ENCODE assay signal across 9 cellular contexts in the genomic region with DNA sequence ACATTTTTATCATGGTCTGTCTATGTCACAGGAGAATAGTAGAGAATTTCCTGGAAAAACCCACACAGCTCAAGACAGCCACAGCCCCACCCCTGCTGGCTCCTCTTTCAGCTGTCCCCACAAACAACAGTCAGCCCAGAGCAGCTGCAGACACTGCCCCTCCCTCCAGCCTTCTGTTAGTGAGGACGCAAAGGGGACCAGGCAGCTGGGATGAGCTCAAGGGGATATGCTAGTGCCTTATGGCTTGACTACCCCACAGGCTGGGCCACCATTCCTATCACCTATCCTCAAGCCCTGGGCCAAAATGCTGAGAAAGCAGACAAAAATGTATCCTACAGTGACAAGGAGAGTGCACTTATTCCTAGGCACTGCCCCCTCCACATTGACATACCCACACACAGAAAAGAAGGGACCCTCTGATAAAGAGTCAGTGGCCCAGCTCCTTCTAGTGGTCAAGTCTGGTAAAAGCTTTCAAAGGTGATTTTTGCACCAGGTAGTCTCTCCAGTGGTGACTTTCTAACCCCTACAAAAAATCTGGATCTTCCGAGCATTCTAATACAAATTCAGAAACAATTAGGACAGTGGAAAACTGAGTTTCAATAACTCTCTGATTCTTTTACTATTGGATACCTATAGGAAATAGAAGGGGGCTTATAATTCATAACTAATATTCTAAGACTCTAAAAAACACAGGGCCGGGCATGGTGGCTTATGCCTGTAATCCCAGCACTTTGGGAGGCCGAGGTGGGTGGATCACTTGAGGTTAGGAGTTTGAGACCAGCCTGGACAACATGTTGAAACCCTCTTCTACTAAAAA. TPM values are rescaled to one million over a fixed set of nuclear protein-coding genes. Genes with fewer than 3 reads are reported as not detected.
DNase-seq lines count a peak whose midpoint lies in the region; ATAC-seq, FAIRE-seq and TF ChIP-seq lines count a peak whose summit lies in the region.
"Had no signal": no experiment of that assay in that cellular context is flagged by ENCODE, and none has a peak within 500 bp of the region (broad histone marks: within the 10 kb centered on the region; RNA-seq: fewer than 3 reads in every experiment).

No MANE protein-coding gene starts in this region.

- no peaks in the 10 kb centered on the region for H3K36me3 Mint-ChIP-seq in activated T-cell treated with anti-CD3 and anti-CD28 coated beads, Interleukin-2, amount 50 U/mL, for 72 hours (ENCODE audit: insufficient read depth in 2 of 2)

- peak; percentile 17 to 23 for DNase-seq in activated T-cell treated with anti-CD3 and anti-CD28 coated beads, Interleukin-2, amount 50 U/mL, for 72 hours
- no peak for DNase-seq in activated T-cell treated with anti-CD3 and anti-CD28 coated beads for 4 hours
- peak; percentile 9 to 55 for DNase-seq in NCI-H526 (lab: John Stamatoyannopoulos, UW)
- DNase-seq in bronchial epithelial cell (ENCODE audit: low read depth) = no peak
- DNase-seq in lung microvascular endothelial cell (ENCODE audit: low read depth in 2 of 2) = peak; percentile 32 to 36
- DNase-seq in amniotic stem cell (lab: John Stamatoyannopoulos, UW) = no peak
- no peak for DNase-seq in SIG-M5 (lab: John Stamatoyannopoulos, UW)
- no peak for DNase-seq in GM12891 (ENCODE audit: insufficient read length, low spot score)

- H3K4me3 ChIP-seq in bronchial epithelial cell (ENCODE audit: low read depth, low read length) = no peak overlapping the region

- H3K9me3 Mint-ChIP-seq in activated T-cell treated with anti-CD3 and anti-CD28 coated beads, Interleukin-2, amount 50 U/mL, for 72 hours = no peaks in the 10 kb centered on the region
- H3K9me3 Mint-ChIP-seq: central memory CD8-positive, alpha-beta T cell had no signal

- FAIRE-seq in bronchial epithelial cell (lab: Jason Lieb, UNC) (no peak), GM12891 (lab: Jason Lieb, UNC) (no peak)

- H3K36me3 ChIP-seq in bronchial epithelial cell (ENCODE audit: control insufficient read depth, insufficient read depth, low read length) = no peaks in the 10 kb centered on the region

- peaks cover 63% of the 10 kb centered on the region for H3K4me1 Mint-ChIP-seq in activated T-cell treated with anti-CD3 and anti-CD28 coated beads, Interleukin-2, amount 50 U/mL, for 72 hours (ENCODE audit: low read depth)

- TF ChIP-seq POLR2A in GM12891 (IDR thresholded peaks at IDR 0.05; ENCODE audit: low read depth, low read length) = no peak

- H3K27me3 Mint-ChIP-seq in activated T-cell treated with anti-CD3 and anti-CD28 coated beads, Interleukin-2, amount 50 U/mL, for 72 hours (ENCODE audit: low read depth) = peaks cover 50% of the 10 kb centered on the region

- peak; percentile 53 for TF ChIP-seq CTCF in bronchial epithelial cell (IDR thresholded peaks at IDR 0.05; ENCODE audit: insufficient read depth, low read length, severe bottlenecking)

- peaks cover 17% of the 10 kb centered on the region for H3K27me3 ChIP-seq in bronchial epithelial cell (ENCODE audit: control insufficient read depth, insufficient read depth, low read length)

- peak overlapping the region; percentile 83 for H3K27ac Mint-ChIP-seq in activated T-cell treated with anti-CD3 and anti-CD28 coated beads, Interleukin-2, amount 50 U/mL, for 72 hours

- no peak for ATAC-seq in activated T-cell treated with anti-CD3 and anti-CD28 coated beads, Interleukin-2, amount 50 U/mL, for 72 hours (replicated peaks in 1 of 2)

- peak overlapping the region in 1 of 2 donors; percentile 57 for H3K4me3 Mint-ChIP-seq in activated T-cell treated with anti-CD3 and anti-CD28 coated beads, Interleukin-2, amount 50 U/mL, for 72 hours
- H3K4me3 Mint-ChIP-seq: central memory CD8-positive, alpha-beta T cell had no signal

TF ChIP-seq in GM12891, 5 proteins besides CTCF, POLR2A, EP300 and RAD21:
- TF ChIP-seq PAX5 (IDR thresholded peaks at IDR 0.05; ENCODE audit: insufficient read depth, low read length, severe bottlenecking) (no peak), SPI1 (IDR thresholded peaks at IDR 0.05; ENCODE audit: low read depth, low read length) (no peak), TAF1 (IDR thresholded peaks at IDR 0.05; ENCODE audit: low read depth, low read length) (no peak), POU2F2 (IDR thresholded peaks at IDR 0.05; ENCODE audit: low read depth, low read length) (no peak), POLR2AphosphoS5 (IDR thresholded peaks at IDR 0.05; ENCODE audit: low read depth, low read length) (no peak)
TF ChIP-seq in GM12891: peak in this region for 0.

RNA-seq across cellular contexts. Expression of a gene that starts 3.0 kb away (rescaled TPM):
- total RNA-seq in activated T-cell treated with anti-CD3 and anti-CD28 coated beads, Interleukin-2, amount 50 U/mL, for 72 hours = 1 to 10 TPM in 1 of 2 donors, under 1 TPM in 1; 0.82 to 1.8 TPM
- total RNA-seq in bronchial epithelial cell (0.13 and 0.26 TPM in 2 replicates), lung microvascular endothelial cell (0.20 and 0.44 TPM in 2 replicates)
- 0.09 TPM for polyA plus RNA-seq in GM12891 (2012; ENCODE audit: low read depth, missing spikeins)

RNA-seq across cellular contexts. Expression of a gene that starts 21.5 kb away (rescaled TPM):
- 10 to 100 TPM; 33.2 to 35.0 TPM for total RNA-seq in activated T-cell treated with anti-CD3 and anti-CD28 coated beads, Interleukin-2, amount 50 U/mL, for 72 hours
- total RNA-seq in bronchial epithelial cell = 28.7 and 29.3 TPM in 2 replicates
- total RNA-seq in lung microvascular endothelial cell = 31.6 and 45.6 TPM in 2 replicates
- polyA plus RNA-seq in GM12891 (2012; ENCODE audit: low read depth, missing spikeins) = 16.5 TPM

Comparison
In these comparisons a context has a peak if more than half of its experiments do, and no peak if none do; other contexts are left out.
1. DNase-seq: peak in activated T-cell treated with anti-CD3 and anti-CD28 coated beads, Interleukin-2, amount 50 U/mL, for 72 hours (2 of 2), NCI-H526 (2 of 2) and lung microvascular endothelial cell (2 of 2); none in activated T-cell treated with anti-CD3 and anti-CD28 coated beads for 4 hours (single experiment), bronchial epithelial cell (single experiment), amniotic stem cell (single experiment), SIG-M5 (single experiment) and GM12891 (single experiment).